In genomic region chr1:2213576-2214505, GRCh38 we compare ENCODE assay signal across 1 cellular context.
TF ChIP-seq lines count a peak whose summit lies in the region.

No MANE protein-coding gene starts in this region.

TF ChIP-seq in WTC11, 78 proteins besides CTCF, POLR2A, EP300 and RAD21 (continued from another document):
- no peak for TF ChIP-seq AFF4 (CRISPR knock-in tag; IDR thresholded peaks at IDR 0.05; ENCODE audit: borderline replicate concordance)
- no peak for TF ChIP-seq HMGXB4 (CRISPR knock-in tag; IDR thresholded peaks at IDR 0.05)
- TF ChIP-seq, protein P1, sequence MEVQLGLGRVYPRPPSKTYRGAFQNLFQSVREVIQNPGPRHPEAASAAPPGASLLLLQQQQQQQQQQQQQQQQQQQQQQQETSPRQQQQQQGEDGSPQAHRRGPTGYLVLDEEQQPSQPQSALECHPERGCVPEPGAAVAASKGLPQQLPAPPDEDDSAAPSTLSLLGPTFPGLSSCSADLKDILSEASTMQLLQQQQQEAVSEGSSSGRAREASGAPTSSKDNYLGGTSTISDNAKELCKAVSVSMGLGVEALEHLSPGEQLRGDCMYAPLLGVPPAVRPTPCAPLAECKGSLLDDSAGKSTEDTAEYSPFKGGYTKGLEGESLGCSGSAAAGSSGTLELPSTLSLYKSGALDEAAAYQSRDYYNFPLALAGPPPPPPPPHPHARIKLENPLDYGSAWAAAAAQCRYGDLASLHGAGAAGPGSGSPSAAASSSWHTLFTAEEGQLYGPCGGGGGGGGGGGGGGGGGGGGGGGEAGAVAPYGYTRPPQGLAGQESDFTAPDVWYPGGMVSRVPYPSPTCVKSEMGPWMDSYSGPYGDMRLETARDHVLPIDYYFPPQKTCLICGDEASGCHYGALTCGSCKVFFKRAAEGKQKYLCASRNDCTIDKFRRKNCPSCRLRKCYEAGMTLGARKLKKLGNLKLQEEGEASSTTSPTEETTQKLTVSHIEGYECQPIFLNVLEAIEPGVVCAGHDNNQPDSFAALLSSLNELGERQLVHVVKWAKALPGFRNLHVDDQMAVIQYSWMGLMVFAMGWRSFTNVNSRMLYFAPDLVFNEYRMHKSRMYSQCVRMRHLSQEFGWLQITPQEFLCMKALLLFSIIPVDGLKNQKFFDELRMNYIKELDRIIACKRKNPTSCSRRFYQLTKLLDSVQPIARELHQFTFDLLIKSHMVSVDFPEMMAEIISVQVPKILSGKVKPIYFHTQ (CRISPR knock-in tag; IDR thresholded peaks at IDR 0.05) = no peak
